In genomic region chr12:26000883-26001282, GRCh38 we compare ENCODE assay signal across 32 cellular contexts. TPM values are rescaled to one million over a fixed set of nuclear protein-coding genes. Genes with fewer than 3 reads are reported as not detected.
"Had no signal": no experiment of that assay in that cellular context is flagged by ENCODE, and none has a peak within 500 bp of the region (broad histone marks: within the 10 kb centered on the region; RNA-seq: fewer than 3 reads in every experiment).

No MANE protein-coding gene starts in this region.

- DNase-seq: activated B cell treated with CpG ODN at 0.5 μM for 24 hours; activated CD4-positive, alpha-beta T cell treated with anti-CD3 and anti-CD28 coated beads for 48 hours; activated CD4-positive, alpha-beta T cell treated with anti-CD3 and anti-CD28 coated beads, Interleukin-2, amount 50 U/mL, for 1 hour; activated CD4-positive, alpha-beta T cell treated with anti-CD3 and anti-CD28 coated beads, Interleukin-2, amount 50 U/mL, for 48 hours; activated CD8-positive, alpha-beta memory T cell treated with anti-CD3 and anti-CD28 coated beads for 24 hours; activated CD8-positive, alpha-beta T cell treated with anti-CD3 and anti-CD28 coated beads for 36 hours; activated effector memory CD4-positive, alpha-beta T cell treated with Interleukin-2 at 50 U/mL for 16 hours; activated gamma-delta T cell treated with Interleukin-2 at 50 U/mL for 16 hours; activated naive CD4-positive, alpha-beta T cell treated with Interleukin-2 at 50 U/mL for 16 hours; activated naive CD8-positive, alpha-beta T cell treated with anti-CD3 and anti-CD28 coated beads for 36 hours; activated naive CD8-positive, alpha-beta T cell treated with anti-CD3 and anti-CD28 coated beads, Interleukin-2, amount 50 U/mL, for 24 hours; activated T-cell treated with anti-CD3 and anti-CD28 coated beads, Interleukin-2, amount 50 U/mL, for 4 hours; adrenal gland; amygdala; aorta; body of pancreas; central memory CD4-positive, alpha-beta T cell; cerebellar nuclear complex; colonic mucosa; effector CD8-positive, alpha-beta T cell; esophagus squamous epithelium; foreskin melanocyte; T-helper 1 cell; T-helper 17 cell; T1000; WERI-Rb-1 had no signal

- H3K4me1 Mint-ChIP-seq: activated B cell treated with CpG ODN at 0.5 μM for 24 hours; activated naive CD4-positive, alpha-beta T cell treated with anti-CD3 and anti-CD28 coated beads, Interleukin-2, amount 50 U/mL, for 24 hours; activated naive CD8-positive, alpha-beta T cell treated with anti-CD3 and anti-CD28 coated beads for 36 hours; activated naive CD8-positive, alpha-beta T cell treated with anti-CD3 and anti-CD28 coated beads, Interleukin-2, amount 50 U/mL, for 24 hours; activated T-helper 17 cell treated with anti-CD3 and anti-CD28 coated beads, Interleukin-2, amount 50 U/mL, for 72 hours; T-helper 17 cell had no signal

- H3K9me3 Mint-ChIP-seq: activated T-helper 17 cell treated with anti-CD3 and anti-CD28 coated beads, Interleukin-2, amount 50 U/mL, for 72 hours had no signal

- H3K27me3 Mint-ChIP-seq: activated B cell treated with CpG ODN at 0.5 μM for 24 hours; activated naive CD8-positive, alpha-beta T cell treated with anti-CD3 and anti-CD28 coated beads for 36 hours; T-helper 17 cell had no signal

- ATAC-seq: activated CD4-positive, CD25-positive, alpha-beta regulatory T cell treated with anti-CD3 and anti-CD28 coated beads, Interleukin-2, amount 50 U/mL, for 24 hours; activated CD8-positive, alpha-beta T cell treated with anti-CD3 and anti-CD28 coated beads for 36 hours; activated naive CD8-positive, alpha-beta T cell treated with anti-CD3 and anti-CD28 coated beads, Interleukin-2, amount 50 U/mL, for 24 hours; activated T-cell treated with anti-CD3 and anti-CD28 coated beads, Interleukin-2, amount 50 U/mL, for 4 hours; activated T-helper 17 cell treated with anti-CD3 and anti-CD28 coated beads, Interleukin-2, amount 50 U/mL, for 72 hours; body of pancreas; gastroesophageal sphincter; T-helper 17 cell had no signal

- H3K27ac Mint-ChIP-seq: activated B cell treated with CpG ODN at 0.5 μM for 24 hours; activated CD8-positive, alpha-beta T cell treated with anti-CD3 and anti-CD28 coated beads for 36 hours; activated naive CD4-positive, alpha-beta T cell treated with anti-CD3 and anti-CD28 coated beads, Interleukin-2, amount 50 U/mL, for 24 hours; activated naive CD8-positive, alpha-beta T cell treated with anti-CD3 and anti-CD28 coated beads for 36 hours; activated naive CD8-positive, alpha-beta T cell treated with anti-CD3 and anti-CD28 coated beads, Interleukin-2, amount 50 U/mL, for 24 hours; activated T-helper 17 cell treated with anti-CD3 and anti-CD28 coated beads, Interleukin-2, amount 50 U/mL, for 72 hours; T-helper 17 cell; T-helper 2 cell treated with Interferon-gamma antibody and Interleukin-4, amounts not matched to agents 5 μg/mL and 100 μg/mL, for 36 hours had no signal

- H3K9me3 ChIP-seq: adrenal gland, body of pancreas, colonic mucosa had no signal

- H3K27ac ChIP-seq: adrenal gland, body of pancreas, colonic mucosa, epithelial cell of prostate, esophagus squamous epithelium, gastroesophageal sphincter, WERI-Rb-1 had no signal

- H3K4me3 ChIP-seq: adrenal gland, body of pancreas, colonic mucosa, esophagus squamous epithelium, gastroesophageal sphincter had no signal

- H3K4me1 ChIP-seq: colonic mucosa had no signal

- H3K36me3 Mint-ChIP-seq: activated naive CD4-positive, alpha-beta T cell treated with anti-CD3 and anti-CD28 coated beads, Interleukin-2, amount 50 U/mL, for 24 hours; activated naive CD8-positive, alpha-beta T cell treated with anti-CD3 and anti-CD28 coated beads for 36 hours had no signal

- H3K36me3 ChIP-seq: adrenal gland, colonic mucosa, esophagus squamous epithelium, gastroesophageal sphincter, WERI-Rb-1 had no signal

- H3K4me3 Mint-ChIP-seq: activated B cell treated with CpG ODN at 0.5 μM for 24 hours; activated CD8-positive, alpha-beta T cell treated with anti-CD3 and anti-CD28 coated beads for 36 hours; activated naive CD4-positive, alpha-beta T cell treated with anti-CD3 and anti-CD28 coated beads, Interleukin-2, amount 50 U/mL, for 24 hours; activated naive CD8-positive, alpha-beta T cell treated with anti-CD3 and anti-CD28 coated beads for 36 hours; activated naive CD8-positive, alpha-beta T cell treated with anti-CD3 and anti-CD28 coated beads, Interleukin-2, amount 50 U/mL, for 24 hours; activated T-cell treated with anti-CD3 and anti-CD28 coated beads, Interleukin-2, amount 50 U/mL, for 4 hours; activated T-helper 17 cell treated with anti-CD3 and anti-CD28 coated beads, Interleukin-2, amount 50 U/mL, for 72 hours; T-helper 17 cell; T-helper 2 cell treated with Interferon-gamma antibody and Interleukin-4, amounts not matched to agents 5 μg/mL and 100 μg/mL, for 36 hours had no signal

- H3K27me3 ChIP-seq: adrenal gland, body of pancreas, colonic mucosa, esophagus squamous epithelium, gastroesophageal sphincter had no signal

RNA-seq across cellular contexts. Expression of gene RASSF8, which starts 42.4 kb away (rescaled TPM):
- total RNA-seq: activated CD8-positive, alpha-beta T cell treated with anti-CD3 and anti-CD28 coated beads for 36 hours had no signal
